22 cellular contexts compared by ENCODE assay signal in genomic region chr12:122206111-122206881, GRCh38. TPM values are rescaled to one million over a fixed set of nuclear protein-coding genes. Genes with fewer than 3 reads are reported as not detected.
A peak's percentile ranks its signal among the peaks of the same experiment; 100 is the strongest.
DNase-seq lines count a peak whose midpoint lies in the region; ATAC-seq and TF ChIP-seq lines count a peak whose summit lies in the region.
"Had no signal": no experiment of that assay in that cellular context is flagged by ENCODE, and none has a peak within 500 bp of the region (broad histone marks: within the 10 kb centered on the region; RNA-seq: fewer than 3 reads in every experiment).

No MANE protein-coding gene starts in this region.

- peaks cover 19% of the 10 kb centered on the region for H3K36me3 Mint-ChIP-seq in type B pancreatic cell

- H3K27ac ChIP-seq in heart left ventricle (no peak overlapping the region), Panc1 (ENCODE audit: low read length) (no peak overlapping the region), right lobe of liver (no peak overlapping the region)
- H3K27ac ChIP-seq: body of pancreas had no signal

- intact Hi-C loops in heart left ventricle (cut with DNase I), result loop anchor here in 1 of 10 donors (10.0 kb wide), 1 partner anchor 291 kb away; the partner anchor contains the start of gene CFAP251
- intact Hi-C loops in cardiac septum (cut with DNase I), result no loop called here
- intact Hi-C loops in Panc1 (cut with micrococcal nuclease; ENCODE audit: unreplicated experiment), result no loop called here
- intact Hi-C loops in right lobe of liver (cut with DNase I), result no loop called here

- in situ Hi-C loops in Panc1 (cut with HindIII; ENCODE audit: low pct_unique_long_range_greater_than_20kb, low sequenced_read_pairs), result no loop called here

- H3K27me3 ChIP-seq in heart left ventricle, result peaks cover 14 to 38% (median 28%) of the 10 kb centered on the region in 9 donors
- H3K27me3 ChIP-seq in Panc1 (ENCODE audit: control insufficient read depth, insufficient read depth, low read length), result no peaks in the 10 kb centered on the region
- H3K27me3 ChIP-seq in right lobe of liver, result peaks cover 0 to 9% of the 10 kb centered on the region in 2 donors

- peaks cover 4% of the 10 kb centered on the region for H3K4me1 Mint-ChIP-seq in type B pancreatic cell (ENCODE audit: unreplicated experiment)

- H3K27me3 Mint-ChIP-seq in type B pancreatic cell, result peaks cover 40% of the 10 kb centered on the region

- H3K27ac Mint-ChIP-seq in type B pancreatic cell, result no peak overlapping the region
- H3K27ac Mint-ChIP-seq: activated CD8-positive, alpha-beta T cell treated with anti-CD3 and anti-CD28 coated beads for 36 hours; activated naive CD8-positive, alpha-beta T cell; activated T-cell treated with anti-CD3 and anti-CD28 coated beads, Interleukin-2, amount 50 U/mL, for 24 hours; stimulated activated naive CD8-positive, alpha-beta T cell treated with anti-CD3 and anti-CD28 coated beads, Interleukin-15, Interleukin-2, amounts not matched to agents 100 ng/mL and 50 ng/mL, for 24 hours; T-helper 1 cell treated with Interleukin-12 subunit alpha and Interleukin-12 subunit beta and Interleukin-4 antibody, amounts not matched to agents 30 μg/mL and 1 μg/mL, for 36 hours had no signal

- H3K4me3 ChIP-seq in heart left ventricle, result no peak overlapping the region
- H3K4me3 ChIP-seq in Panc1 (ENCODE audit: low read depth in 2 of 2, low read length in 2 of 2), result no peak overlapping the region
- no peak overlapping the region for H3K4me3 ChIP-seq in right lobe of liver
- H3K4me3 ChIP-seq: body of pancreas had no signal

- no peak for DNase-seq in heart left ventricle
- no peak for DNase-seq in cardiac septum (ENCODE audit: low spot score)
- DNase-seq in Panc1 (ENCODE audit: low read depth, low spot score), result no peak
- DNase-seq in right lobe of liver, result no peak
- no peak for DNase-seq in type B pancreatic cell (ENCODE audit: extremely low spot score, unreplicated experiment)
- no peak for DNase-seq in DMS114 treated with DMSO at 0.1 percent for 48 hours (lab: John Stamatoyannopoulos, UW; ENCODE audit: unreplicated experiment)
- DNase-seq in NCI-H2081 treated with DMSO at 0.1 percent for 48 hours (lab: John Stamatoyannopoulos, UW), result no peak
- DNase-seq: activated CD8-positive, alpha-beta T cell treated with anti-CD3 and anti-CD28 coated beads for 36 hours; activated T-cell treated with anti-CD3 and anti-CD28 coated beads, Interleukin-2, amount 50 U/mL, for 24 hours; body of pancreas; hypothalamus; midbrain; NCI-H2029; NCI-H526; SIG-M5 had no signal

- H3K4me1 ChIP-seq in heart left ventricle, result peaks cover 0 to 21% (median 11%) of the 10 kb centered on the region in 12 donors
- H3K4me1 ChIP-seq in Panc1 (ENCODE audit: control insufficient read depth, insufficient read depth, low read length), result peaks cover 16% of the 10 kb centered on the region
- peaks cover 0 to 16% (median 0%) of the 10 kb centered on the region in 4 donors for H3K4me1 ChIP-seq in right lobe of liver

- H3K9me3 ChIP-seq in heart left ventricle, result no peaks in the 10 kb centered on the region
- no peaks in the 10 kb centered on the region for H3K9me3 ChIP-seq in Panc1 (ENCODE audit: control insufficient read depth, insufficient read depth, low read depth, low read length)
- no peaks in the 10 kb centered on the region for H3K9me3 ChIP-seq in right lobe of liver
- H3K9me3 ChIP-seq: body of pancreas had no signal

- TF ChIP-seq CTCF in heart left ventricle (IDR thresholded peaks at IDR 0.05), result no peak
- no peak for TF ChIP-seq CTCF in Panc1 (IDR thresholded peaks at IDR 0.05)
- no peak for TF ChIP-seq CTCF in right lobe of liver (IDR thresholded peaks at IDR 0.05)
- no peak for TF ChIP-seq CTCF in type B pancreatic cell (conservative IDR thresholded peaks at IDR 0.05)

- H3K36me3 ChIP-seq in heart left ventricle (peaks cover 0 to 48% (median 46%) of the 10 kb centered on the region in 9 donors), Panc1 (ENCODE audit: control insufficient read depth, insufficient read depth, low read length) (peaks cover 9% of the 10 kb centered on the region), right lobe of liver (peaks cover 0 to 42% (median 10%) of the 10 kb centered on the region in 4 donors)

- WGBS in heart left ventricle, 4 donors, result 62 to 79% (median 72%) methylated on average over 22 to 27 of the region's 27 CpGs
- 71% methylated on average over 2 of the region's 27 CpGs for WGBS in right lobe of liver (ENCODE audit: insufficient coverage, low coverage, low lambda C conversion rate, missing lambda C conversion rate)

- no TSS peak for BruUV-seq in Panc1 (replicated peaks; lab: Mats Ljungman, UMichigan)

- H3K9me3 Mint-ChIP-seq in type B pancreatic cell, result no peaks in the 10 kb centered on the region
- H3K9me3 Mint-ChIP-seq: activated CD8-positive, alpha-beta T cell treated with anti-CD3 and anti-CD28 coated beads for 36 hours; activated T-cell treated with anti-CD3 and anti-CD28 coated beads, Interleukin-2, amount 50 U/mL, for 24 hours; stimulated activated naive CD8-positive, alpha-beta T cell treated with anti-CD3 and anti-CD28 coated beads, Interleukin-15, Interleukin-2, amounts not matched to agents 100 ng/mL and 50 ng/mL, for 24 hours; T-helper 1 cell treated with Interleukin-12 subunit alpha and Interleukin-12 subunit beta and Interleukin-4 antibody, amounts not matched to agents 30 μg/mL and 1 μg/mL, for 36 hours had no signal

- H3K4me3 Mint-ChIP-seq in type B pancreatic cell, result peak overlapping the region; percentile 57
- H3K4me3 Mint-ChIP-seq: activated CD8-positive, alpha-beta T cell treated with anti-CD3 and anti-CD28 coated beads for 36 hours; activated T-cell treated with anti-CD3 and anti-CD28 coated beads, Interleukin-2, amount 50 U/mL, for 24 hours; stimulated activated naive CD8-positive, alpha-beta T cell treated with anti-CD3 and anti-CD28 coated beads, Interleukin-15, Interleukin-2, amounts not matched to agents 100 ng/mL and 50 ng/mL, for 24 hours; T-helper 1 cell treated with Interleukin-12 subunit alpha and Interleukin-12 subunit beta and Interleukin-4 antibody, amounts not matched to agents 30 μg/mL and 1 μg/mL, for 36 hours had no signal

- POLR2A ChIA-PET in Panc1 (lab: Charles Lee), result no interaction called here

- peak in 3 of 4 donors; percentile 8 to 23 (median 21) for ATAC-seq in heart left ventricle
- ATAC-seq in Panc1, result peak; percentile 7; the same call in 1 of the 2 replicates
- ATAC-seq in right lobe of liver, result peak in 3 of 4 donors; percentile 8 to 25 (median 10)
- ATAC-seq in GM21619 (IDR thresholded peaks at IDR 0.05; ENCODE audit: unreplicated experiment), result no peak
- ATAC-seq: activated CD8-positive, alpha-beta T cell treated with anti-CD3 and anti-CD28 coated beads for 36 hours; body of pancreas had no signal

- TF ChIP-seq POLR2A in heart left ventricle (IDR thresholded peaks at IDR 0.05), result no peak
- no peak for TF ChIP-seq POLR2A in right lobe of liver (IDR thresholded peaks at IDR 0.05)

- CTCF ChIA-PET in Panc1 (lab: Charles Lee), result interaction anchor here (0.6 kb wide), 1 partner anchor 62 kb away, joined by 5 read pairs; no protein-coding TSS in a partner anchor

RNA-seq across cellular contexts. Expression of gene B3GNT4, which starts 2.8 kb away (rescaled TPM):
- total RNA-seq in heart left ventricle (not detected), cardiac septum (not detected), Panc1 (2021; ENCODE audit: unreplicated experiment) (1.8 TPM), right lobe of liver (under 1 TPM in 2 of 6 experiments, not detected in 4; 0.42 to 0.43 TPM), type B pancreatic cell (ENCODE audit: low replicate concordance) (0.53 and 0.86 TPM in 2 replicates)
- polyA plus RNA-seq in heart left ventricle, result under 1 TPM; 0.11 to 0.27 TPM
- 2.2 TPM for polyA plus RNA-seq in Panc1 (2012; ENCODE audit: insufficient read length)
- total RNA-seq: body of pancreas, ureter had no signal

RNA-seq across cellular contexts. Expression of gene DIABLO, which starts 19.6 kb away (rescaled TPM):
- total RNA-seq in heart left ventricle (10 to 100 TPM; 27.9 to 64.4 (median 34.8) TPM), cardiac septum (30.9 TPM), Panc1 (2021; ENCODE audit: unreplicated experiment) (71.5 TPM), right lobe of liver (10 to 100 TPM; 21.0 to 41.0 (median 24.1) TPM), type B pancreatic cell (ENCODE audit: low replicate concordance) (57.6 and 59.3 TPM in 2 replicates)
- polyA plus RNA-seq in heart left ventricle, result 10 to 100 TPM; 26.4 to 72.6 TPM
- 44.3 TPM for polyA plus RNA-seq in Panc1 (2012; ENCODE audit: insufficient read length)

RNA-seq across cellular contexts. Expression of gene LRRC43, which starts 23.4 kb away (rescaled TPM):
- total RNA-seq in heart left ventricle (1 to 10 TPM in 2 of 9 donors, under 1 TPM in 6, not detected in 1; 0.31 to 1.9 (median 0.92) TPM), cardiac septum (0.43 TPM), Panc1 (2021; ENCODE audit: unreplicated experiment) (1.5 TPM), right lobe of liver (under 1 TPM in 3 of 6 experiments, not detected in 3; 0.26 to 0.37 (median 0.31) TPM), type B pancreatic cell (ENCODE audit: low replicate concordance) (2.9 and 3.0 TPM in 2 replicates)
- polyA plus RNA-seq in heart left ventricle, result under 1 TPM; 0.15 to 0.38 TPM
- polyA plus RNA-seq in Panc1 (2012; ENCODE audit: insufficient read length), result 1.4 TPM
- total RNA-seq: activated CD8-positive, alpha-beta T cell treated with anti-CD3 and anti-CD28 coated beads for 36 hours had no signal

RNA-seq across cellular contexts. Expression of gene IL31, which starts 32.3 kb away (rescaled TPM):
- total RNA-seq in heart left ventricle (not detected), cardiac septum (not detected), Panc1 (2021; ENCODE audit: unreplicated experiment) (not detected), right lobe of liver (not detected), type B pancreatic cell (ENCODE audit: low replicate concordance) (not detected in 2 replicates)
- not detected for polyA plus RNA-seq in heart left ventricle
- polyA plus RNA-seq in Panc1 (2012; ENCODE audit: insufficient read length), result not detected
- total RNA-seq: activated CD8-positive, alpha-beta T cell treated with anti-CD3 and anti-CD28 coated beads for 36 hours; body of pancreas; endothelial cell of umbilical vein; osteocyte; ureter had no signal
- polyA plus RNA-seq: endothelial cell of umbilical vein had no signal

RNA-seq across cellular contexts. Expression of gene VPS33A, which starts 60.0 kb away (rescaled TPM):
- total RNA-seq in heart left ventricle (10 to 100 TPM in 7 of 9 donors, 1 to 10 TPM in 2; 7.3 to 16.7 (median 13.2) TPM), cardiac septum (9.2 TPM), Panc1 (2021; ENCODE audit: unreplicated experiment) (35.2 TPM), right lobe of liver (10 to 100 TPM in 4 of 6 experiments, 1 to 10 TPM in 2; 8.5 to 14.7 (median 11.6) TPM), type B pancreatic cell (ENCODE audit: low replicate concordance) (33.0 and 34.7 TPM in 2 replicates)
- polyA plus RNA-seq in heart left ventricle, result 10 to 100 TPM in 1 of 2 donors, 1 to 10 TPM in 1; 5.6 to 13.8 TPM
- 21.5 TPM for polyA plus RNA-seq in Panc1 (2012; ENCODE audit: insufficient read length)
